Comparison of ENCODE assay signal across 19 cellular contexts in genomic region chr16:15853021-15853420, GRCh38. TPM values are rescaled to one million over a fixed set of nuclear protein-coding genes. Genes with fewer than 3 reads are reported as not detected.
DNase-seq lines count a peak whose midpoint lies in the region; ATAC-seq and TF ChIP-seq lines count a peak whose summit lies in the region.
"Had no signal": no experiment of that assay in that cellular context is flagged by ENCODE, and none has a peak within 500 bp of the region (broad histone marks: within the 10 kb centered on the region; RNA-seq: fewer than 3 reads in every experiment).

No MANE protein-coding gene starts in this region.

- H3K27ac Mint-ChIP-seq in activated T-helper 17 cell treated with anti-CD3 and anti-CD28 coated beads, Interleukin-2, amount 50 U/mL, for 72 hours = peak overlapping the region; percentile 62
- H3K27ac Mint-ChIP-seq: HFFc6 had no signal

- no peak overlapping the region for H3K4me3 Mint-ChIP-seq in activated T-helper 17 cell treated with anti-CD3 and anti-CD28 coated beads, Interleukin-2, amount 50 U/mL, for 72 hours
- H3K4me3 Mint-ChIP-seq: HFFc6 had no signal

- DNase-seq in esophagus muscularis mucosa (ENCODE audit: extremely low spot score) (no peak), sigmoid colon (no peak), uterus (no peak), T1000 (lab: John Stamatoyannopoulos, UW) (no peak), posterior vena cava (ENCODE audit: low spot score) (no peak), sciatic nerve (ENCODE audit: low spot score) (no peak)
- DNase-seq: COR-L47, GF-D8, HFFc6, NCI-H1092, NCI-H146, NCI-H2081, NCI-H510A treated with DMSO at 0.1 percent for 48 hours, NCI-H82 had no signal

- ATAC-seq in activated T-helper 17 cell treated with anti-CD3 and anti-CD28 coated beads, Interleukin-2, amount 50 U/mL, for 72 hours (replicated peaks) = no peak
- no peak for ATAC-seq in sciatic nerve
- ATAC-seq: Panc1 had no signal

- intact Hi-C loops in esophagus muscularis mucosa (cut with DNase I) (loop anchor here (10.0 kb wide), 1 partner anchor 212 kb away; no protein-coding TSS in a partner anchor), sigmoid colon (cut with DNase I) (no loop called here), uterus (cut with DNase I; ENCODE audit: low total_unique reads) (no loop called here), posterior vena cava (cut with DNase I) (no loop called here), sciatic nerve (cut with DNase I) (no loop called here)

- no peaks in the 10 kb centered on the region for H3K9me3 ChIP-seq in esophagus muscularis mucosa
- H3K9me3 ChIP-seq in sigmoid colon = no peaks in the 10 kb centered on the region
- no peaks in the 10 kb centered on the region for H3K9me3 ChIP-seq in uterus

- H3K4me1 ChIP-seq in esophagus muscularis mucosa = peaks cover 10 to 42% (median 36%) of the 10 kb centered on the region in 4 donors
- peaks cover 0 to 43% (median 26%) of the 10 kb centered on the region in 4 donors for H3K4me1 ChIP-seq in sigmoid colon
- no peaks in the 10 kb centered on the region for H3K4me1 ChIP-seq in uterus

- H3K27me3 ChIP-seq in esophagus muscularis mucosa (peaks cover 0 to 14% (median 0%) of the 10 kb centered on the region in 4 donors), sigmoid colon (peaks cover 0 to 4% (median 4%) of the 10 kb centered on the region in 3 donors), uterus (no peaks in the 10 kb centered on the region)

- no peaks in the 10 kb centered on the region for H3K9me3 Mint-ChIP-seq in activated T-helper 17 cell treated with anti-CD3 and anti-CD28 coated beads, Interleukin-2, amount 50 U/mL, for 72 hours

- TF ChIP-seq CTCF in esophagus muscularis mucosa (IDR thresholded peaks at IDR 0.05) (no peak), sigmoid colon (IDR thresholded peaks at IDR 0.05) (no peak), uterus (IDR thresholded peaks at IDR 0.05) (no peak)

- peaks cover 5% of the 10 kb centered on the region for H3K4me1 Mint-ChIP-seq in activated T-helper 17 cell treated with anti-CD3 and anti-CD28 coated beads, Interleukin-2, amount 50 U/mL, for 72 hours

- no peaks in the 10 kb centered on the region for H3K36me3 Mint-ChIP-seq in activated T-helper 17 cell treated with anti-CD3 and anti-CD28 coated beads, Interleukin-2, amount 50 U/mL, for 72 hours (ENCODE audit: low read depth)

- peaks cover 24% of the 10 kb centered on the region for H3K27me3 Mint-ChIP-seq in activated T-helper 17 cell treated with anti-CD3 and anti-CD28 coated beads, Interleukin-2, amount 50 U/mL, for 72 hours

- H3K27ac ChIP-seq in esophagus muscularis mucosa (replicated peaks in 1 of 4) (peak overlapping the region; percentile 95 to 98 (median 95)), sigmoid colon (peak overlapping the region; percentile 95 to 98 (median 96)), uterus (peak overlapping the region; percentile 88 to 92)
- H3K27ac ChIP-seq: KMS-11 had no signal

- peaks cover 0 to 53% (median 17%) of the 10 kb centered on the region in 4 donors for H3K36me3 ChIP-seq in esophagus muscularis mucosa
- peaks cover 16 to 63% (median 29%) of the 10 kb centered on the region in 4 donors for H3K36me3 ChIP-seq in sigmoid colon
- no peaks in the 10 kb centered on the region for H3K36me3 ChIP-seq in uterus

- TF ChIP-seq EP300 in esophagus muscularis mucosa (IDR thresholded peaks at IDR 0.05) (no peak), sigmoid colon (IDR thresholded peaks at IDR 0.05) (no peak)

- WGBS in esophagus muscularis mucosa = 38% methylated on average over 4 of the region's 4 CpGs
- WGBS in sigmoid colon, 2 donors = 80 to 82% methylated on average over 4 of the region's 4 CpGs

- peak overlapping the region; percentile 67 to 79 (median 72) for H3K4me3 ChIP-seq in esophagus muscularis mucosa
- peak overlapping the region; percentile 51 to 70 (median 68) for H3K4me3 ChIP-seq in sigmoid colon
- H3K4me3 ChIP-seq in uterus = peak overlapping the region; percentile 47 to 56

- no peak for TF ChIP-seq POLR2A in esophagus muscularis mucosa (IDR thresholded peaks at IDR 0.05; ENCODE audit: low read depth)
- TF ChIP-seq POLR2A in sigmoid colon (IDR thresholded peaks at IDR 0.05) = no peak
- TF ChIP-seq POLR2A in uterus (IDR thresholded peaks at IDR 0.05) = no peak

RNA-seq across cellular contexts. Expression of gene MYH11, which starts 3.8 kb away (rescaled TPM):
- total RNA-seq in activated T-helper 17 cell treated with anti-CD3 and anti-CD28 coated beads, Interleukin-2, amount 50 U/mL, for 72 hours = not detected
- total RNA-seq in esophagus muscularis mucosa (over 10,000 TPM in 3 of 4 donors, 1,000 to 10,000 TPM in 1; 9,583 to 20,476 (median 14,208) TPM), sigmoid colon (over 10,000 TPM in 1 of 4 donors, 1,000 to 10,000 TPM in 3; 4,282 to 11,818 (median 7,071) TPM), uterus (1,000 to 10,000 TPM in 2 of 4 donors, 100 to 1,000 TPM in 2; 447 to 1,893 (median 822) TPM), posterior vena cava (1,000 to 10,000 TPM; 1,932 to 2,544 TPM), sciatic nerve (53.9 TPM)
- 100 to 1,000 TPM in 1 of 3 donors, 10 to 100 TPM in 1, 1 to 10 TPM in 1; 5.1 to 262 (median 31.8) TPM for polyA plus RNA-seq in sigmoid colon
- total RNA-seq: H4, M059J had no signal

RNA-seq across cellular contexts. Expression of gene CEP20, which starts 35.4 kb away (rescaled TPM):
- 10 to 100 TPM; 65.9 to 70.4 TPM for total RNA-seq in activated T-helper 17 cell treated with anti-CD3 and anti-CD28 coated beads, Interleukin-2, amount 50 U/mL, for 72 hours
- total RNA-seq in esophagus muscularis mucosa (10 to 100 TPM; 25.2 to 36.1 (median 32.0) TPM), sigmoid colon (10 to 100 TPM; 29.5 to 44.2 (median 34.7) TPM), uterus (100 to 1,000 TPM in 1 of 4 donors, 10 to 100 TPM in 3; 13.8 to 101 (median 47.9) TPM), posterior vena cava (10 to 100 TPM; 25.7 to 25.8 TPM), sciatic nerve (37.6 TPM)
- 10 to 100 TPM; 23.9 to 34.9 (median 30.6) TPM for polyA plus RNA-seq in sigmoid colon

Comparison
In these comparisons a context has a peak if more than half of its experiments do, and no peak if none do; other contexts are left out.
1. RNA of gene MYH11, which starts 3.8 kb away (total RNA-seq): 9,583 to 20,476 TPM in esophagus muscularis mucosa, 4,282 to 11,818 TPM in sigmoid colon, 1,932 to 2,544 TPM in posterior vena cava, 447 to 1,893 TPM in uterus and 53.9 TPM in sciatic nerve (single experiment); not detected in activated T-helper 17 cell treated with anti-CD3 and anti-CD28 coated beads, Interleukin-2, amount 50 U/mL, for 72 hours; every median in the first group is over 10 times any median in the second.
2. Peak in every context shown above with its lines, with median percentiles within 50 percentile points of each other: H3K27ac ChIP-seq and H3K4me3 ChIP-seq.